Comparison of ENCODE assay signal across 12 cellular contexts in the genomic region with DNA sequence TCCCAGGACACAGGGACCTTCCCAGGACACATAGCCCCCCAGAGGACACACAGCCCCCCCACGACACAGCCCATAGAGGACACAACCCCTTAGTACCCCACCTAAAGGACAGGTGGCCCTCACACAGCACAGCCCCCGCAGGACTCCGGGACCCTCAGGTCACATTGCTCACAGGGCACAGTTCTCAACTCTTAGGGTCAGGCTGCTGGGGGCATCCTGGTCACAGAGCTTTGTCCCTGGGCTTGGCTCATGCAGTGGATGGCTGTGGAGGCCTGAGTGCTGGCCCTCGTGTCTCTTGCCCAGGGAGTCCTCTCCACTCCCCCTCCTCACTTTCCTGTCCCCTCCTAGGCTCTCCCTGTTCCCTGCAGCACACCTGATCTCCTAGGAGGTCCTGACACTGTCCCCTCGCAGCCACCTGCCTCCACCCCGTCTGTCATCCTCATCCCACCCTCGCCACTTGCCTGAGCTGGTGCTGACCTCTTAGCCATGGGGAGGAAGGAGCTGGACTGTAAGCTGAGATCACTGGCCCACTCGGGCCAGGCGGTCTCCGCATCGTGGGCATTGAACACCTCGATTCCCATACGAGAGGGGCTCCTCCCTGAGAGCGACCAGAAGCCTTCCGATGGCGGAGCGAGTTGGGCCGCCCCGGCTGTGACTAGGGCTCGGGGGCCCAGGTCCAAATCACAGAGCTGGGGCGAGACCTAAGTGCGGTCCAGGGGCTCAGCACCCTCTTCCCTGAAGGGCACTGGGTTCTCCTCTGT. TPM values are rescaled to one million over a fixed set of nuclear protein-coding genes. Genes with fewer than 3 reads are reported as not detected.
A peak's percentile ranks its signal among the peaks of the same experiment; 100 is the strongest.
DNase-seq lines count a peak whose midpoint lies in the region; ATAC-seq and TF ChIP-seq lines count a peak whose summit lies in the region.
"Had no signal": no experiment of that assay in that cellular context is flagged by ENCODE, and none has a peak within 500 bp of the region (broad histone marks: within the 10 kb centered on the region; RNA-seq: fewer than 3 reads in every experiment).

No MANE protein-coding gene starts in this region.

- peak overlapping the region; percentile 64 for H3K27ac Mint-ChIP-seq in activated naive CD8-positive, alpha-beta T cell treated with anti-CD3 and anti-CD28 coated beads, Interleukin-2, amount 10 ng/mL, durations not matched to agents 7 days and 5 days
- H3K27ac Mint-ChIP-seq in natural killer cell = peak overlapping the region; percentile 64 to 80

- no peaks in the 10 kb centered on the region for H3K27me3 ChIP-seq in cardiac muscle cell
- no peaks in the 10 kb centered on the region for H3K27me3 ChIP-seq in vagina
- H3K27me3 ChIP-seq: BE2C, esophagus squamous epithelium had no signal

- no peaks in the 10 kb centered on the region for H3K9me3 Mint-ChIP-seq in activated naive CD8-positive, alpha-beta T cell treated with anti-CD3 and anti-CD28 coated beads, Interleukin-2, amount 10 ng/mL, durations not matched to agents 7 days and 5 days
- no peaks in the 10 kb centered on the region for H3K9me3 Mint-ChIP-seq in natural killer cell

- TF ChIP-seq CTCF in cardiac muscle cell (IDR thresholded peaks at IDR 0.05; ENCODE audit: low read depth, low read length) = no peak
- TF ChIP-seq CTCF in natural killer cell (IDR thresholded peaks at IDR 0.05) = no peak
- TF ChIP-seq CTCF in vagina (IDR thresholded peaks at IDR 0.05) = no peak

- intact Hi-C loops in left cardiac atrium (cut with DNase I) (no loop called here), natural killer cell (cut with micrococcal nuclease) (loop anchor here (2.0 kb wide), 1 partner anchor 57 kb away; no protein-coding TSS in a partner anchor), vagina (cut with DNase I) (loop anchor here (5.0 kb wide), 2 partner anchors 93 to 178 kb away; no protein-coding TSS in a partner anchor)

- H3K4me1 ChIP-seq in cardiac muscle cell (ENCODE audit: low read depth) = peaks cover 6% of the 10 kb centered on the region
- peaks cover 35% of the 10 kb centered on the region for H3K4me1 ChIP-seq in vagina

- DNase-seq in cardiac muscle cell (ENCODE audit: low read depth in 1 of 2, low spot score in 1 of 2) = no peak
- no peak for DNase-seq in left cardiac atrium
- no peak for DNase-seq in activated naive CD8-positive, alpha-beta T cell treated with anti-CD3 and anti-CD28 coated beads, Interleukin-2, amount 10 ng/mL, durations not matched to agents 7 days and 5 days
- DNase-seq in natural killer cell = no peak
- DNase-seq in vagina (ENCODE audit: extremely low spot score in 2 of 2) = no peak
- DNase-seq in effector CD4-positive, alpha-beta T cell = no peak
- DNase-seq: activated CD4-positive, alpha-beta T cell treated with anti-CD3 and anti-CD28 coated beads for 1 hour had no signal

- H3K27ac ChIP-seq in cardiac muscle cell (peak overlapping the region; percentile 34), vagina (peak overlapping the region; percentile 82)
- H3K27ac ChIP-seq: KMS-11 had no signal

- no peaks in the 10 kb centered on the region for H3K36me3 ChIP-seq in cardiac muscle cell
- H3K36me3 ChIP-seq in vagina = no peaks in the 10 kb centered on the region

- peaks cover 14% of the 10 kb centered on the region for H3K4me1 Mint-ChIP-seq in activated naive CD8-positive, alpha-beta T cell treated with anti-CD3 and anti-CD28 coated beads, Interleukin-2, amount 10 ng/mL, durations not matched to agents 7 days and 5 days
- peaks cover 14 to 30% of the 10 kb centered on the region in 2 donors for H3K4me1 Mint-ChIP-seq in natural killer cell

- no peak for TF ChIP-seq POLR2A in vagina (IDR thresholded peaks at IDR 0.05)

- peaks cover 6% of the 10 kb centered on the region for H3K36me3 Mint-ChIP-seq in activated naive CD8-positive, alpha-beta T cell treated with anti-CD3 and anti-CD28 coated beads, Interleukin-2, amount 10 ng/mL, durations not matched to agents 7 days and 5 days
- H3K36me3 Mint-ChIP-seq in natural killer cell = no peaks in the 10 kb centered on the region

- H3K4me3 ChIP-seq in cardiac muscle cell = no peak overlapping the region
- no peak overlapping the region for H3K4me3 ChIP-seq in vagina

- POLR2A ChIA-PET in activated naive CD8-positive, alpha-beta T cell treated with anti-CD3 and anti-CD28 coated beads, Interleukin-2, amount 10 ng/mL, durations not matched to agents 7 days and 5 days (lab: Charles Lee) = interaction anchor here (0.8 kb wide), 1 partner anchor 214 kb away, joined by 6 read pairs; no protein-coding TSS in a partner anchor

- no peak for ATAC-seq in left cardiac atrium
- no peak for ATAC-seq in activated naive CD8-positive, alpha-beta T cell treated with anti-CD3 and anti-CD28 coated beads, Interleukin-2, amount 10 ng/mL, durations not matched to agents 7 days and 5 days (ENCODE audit: low read depth)
- ATAC-seq in natural killer cell = no peak
- ATAC-seq in GM21825 (IDR thresholded peaks at IDR 0.05; ENCODE audit: unreplicated experiment) = no peak
- no peak for ATAC-seq in GM21576 (IDR thresholded peaks at IDR 0.05; ENCODE audit: unreplicated experiment)

- H3K27me3 Mint-ChIP-seq in activated naive CD8-positive, alpha-beta T cell treated with anti-CD3 and anti-CD28 coated beads, Interleukin-2, amount 10 ng/mL, durations not matched to agents 7 days and 5 days = no peaks in the 10 kb centered on the region
- no peaks in the 10 kb centered on the region for H3K27me3 Mint-ChIP-seq in natural killer cell (ENCODE audit: low read depth in 2 of 2)

- peak overlapping the region; percentile 57 for H3K4me3 Mint-ChIP-seq in activated naive CD8-positive, alpha-beta T cell treated with anti-CD3 and anti-CD28 coated beads, Interleukin-2, amount 10 ng/mL, durations not matched to agents 7 days and 5 days
- H3K4me3 Mint-ChIP-seq in natural killer cell = peak overlapping the region; percentile 67

- H3K9me3 ChIP-seq in cardiac muscle cell (ENCODE audit: low read depth) (no peaks in the 10 kb centered on the region), vagina (no peaks in the 10 kb centered on the region)
- H3K9me3 ChIP-seq: BE2C, esophagus squamous epithelium had no signal

RNA-seq across cellular contexts. Expression of gene WDR45B, which starts 1.4 kb away (rescaled TPM):
- total RNA-seq in cardiac muscle cell (83.2 and 111 TPM in 2 replicates), left cardiac atrium (10 to 100 TPM; 40.1 to 47.3 TPM), natural killer cell (100 to 1,000 TPM in 1 of 3 donors, 10 to 100 TPM in 2; 81.8 to 112 (median 94.6) TPM), vagina (86.4 TPM)
- 99.5 and 105 TPM in 2 replicates for polyA plus RNA-seq in cardiac muscle cell
- 10 to 100 TPM; 56.9 to 61.5 TPM for total RNA-seq in activated naive CD8-positive, alpha-beta T cell treated with anti-CD3 and anti-CD28 coated beads, Interleukin-2, amount 10 ng/mL, durations not matched to agents 7 days and 5 days

RNA-seq across cellular contexts. Expression of gene RAB40B, which starts 48.8 kb away (rescaled TPM):
- total RNA-seq in cardiac muscle cell = 29.7 and 38.9 TPM in 2 replicates
- 28.9 and 42.8 TPM in 2 replicates for polyA plus RNA-seq in cardiac muscle cell
- total RNA-seq in left cardiac atrium = 10 to 100 TPM; 12.8 to 16.7 TPM
- total RNA-seq in activated naive CD8-positive, alpha-beta T cell treated with anti-CD3 and anti-CD28 coated beads, Interleukin-2, amount 10 ng/mL, durations not matched to agents 7 days and 5 days = 1 to 10 TPM; 3.3 to 3.5 TPM
- 1 to 10 TPM; 3.7 to 7.3 (median 4.0) TPM for total RNA-seq in natural killer cell
- total RNA-seq in vagina = 29.2 TPM

Comparison
In these comparisons a context has a peak if more than half of its experiments do, and no peak if none do; other contexts are left out.
1. intact Hi-C loops: an anchor here in natural killer cell (2.0 kb wide) and vagina (5.0 kb wide); none called in left cardiac atrium.